In genomic region chr1:107526524-107527198, GRCh38 we compare ENCODE assay signal across 1 cellular context.
TF ChIP-seq lines count a peak whose summit lies in the region.

No MANE protein-coding gene starts in this region.

TF ChIP-seq in HepG2, 621 proteins besides CTCF, POLR2A, EP300 and RAD21 (continued from another document and continues in another):
- TF ChIP-seq HMGXB4 (CRISPR knock-in tag; IDR thresholded peaks at IDR 0.05; ENCODE audit: borderline replicate concordance in 1 of 2, low read depth in 1 of 2) (peak in 1 of 2 experiments; percentile 20; a peak in 1 of 4 replicates), STAT6 (CRISPR knock-in tag; IDR thresholded peaks at IDR 0.05; ENCODE audit: borderline replicate concordance) (0 out of 2 replicates have a peak, but pooled peaks have one; percentile 82), KLF16 (CRISPR knock-in tag; IDR thresholded peaks at IDR 0.05) (peak in 1 of 2 experiments; percentile 78; a peak in 2 of 4 replicates), MIER2 (CRISPR knock-in tag; IDR thresholded peaks at IDR 0.05) (peak; percentile 41; the same call in 1 of the 2 replicates), SSRP1 (CRISPR knock-in tag; IDR thresholded peaks at IDR 0.05) (peak; percentile 25; the same call in 1 of the 2 replicates), TCF7 (IDR thresholded peaks at IDR 0.05; ENCODE audit: low read depth) (peak; percentile 99), IKZF5 (CRISPR knock-in tag; IDR thresholded peaks at IDR 0.05) (peak; percentile 96), AHDC1 (CRISPR knock-in tag; IDR thresholded peaks at IDR 0.05; ENCODE audit: borderline replicate concordance) (peak; percentile 98), ZBTB25 (CRISPR knock-in tag; IDR thresholded peaks at IDR 0.05) (no peak), HMG20B (CRISPR knock-in tag; conservative IDR thresholded peaks at IDR 0.05) (peak; percentile 74), NFKBIZ (CRISPR knock-in tag; IDR thresholded peaks at IDR 0.05) (peak; percentile 77; the same call in 1 of the 2 replicates), ISL2 (CRISPR knock-in tag; IDR thresholded peaks at IDR 0.05) (peak; percentile 98), ZNF589 (CRISPR knock-in tag; conservative IDR thresholded peaks at IDR 0.05) (no peak), HBP1 (CRISPR knock-in tag; IDR thresholded peaks at IDR 0.05; ENCODE audit: low read depth) (peak; percentile 41; the same call in 1 of the 2 replicates), ZNF629 (CRISPR knock-in tag; conservative IDR thresholded peaks at IDR 0.05) (peak; percentile 2; the same call in 1 of the 2 replicates), FOXP1 (IDR thresholded peaks at IDR 0.05) (peak; percentile 99), FOXP1 (CRISPR knock-in tag; IDR thresholded peaks at IDR 0.05) (peak; percentile 99), NCOR1 (IDR thresholded peaks at IDR 0.05; ENCODE audit: borderline replicate concordance, low read length) (peak; percentile 95), ZNF207 (IDR thresholded peaks at IDR 0.05; ENCODE audit: borderline replicate concordance) (no peak), ZBTB33 (CRISPR knock-in tag; IDR thresholded peaks at IDR 0.05) (0 out of 2 replicates have a peak, but pooled peaks have one; percentile 16), BCL6 (CRISPR knock-in tag; IDR thresholded peaks at IDR 0.05) (peak; percentile 95), MAFF (IDR thresholded peaks at IDR 0.05; ENCODE audit: low read depth, low read length) (0 out of 2 replicates have a peak, but pooled peaks have one; percentile 5), FOXA1 (IDR thresholded peaks at IDR 0.05) (peak; percentile 96), FOXA1 (CRISPR knock-in tag; IDR thresholded peaks at IDR 0.05) (peak; percentile 97), ZNF605 (CRISPR knock-in tag; IDR thresholded peaks at IDR 0.05) (peak; percentile 44; the same call in 1 of the 2 replicates), DMAP1 (CRISPR knock-in tag; IDR thresholded peaks at IDR 0.05) (peak; percentile 39; the same call in 1 of the 2 replicates), ZFP82 (CRISPR knock-in tag; IDR thresholded peaks at IDR 0.05; ENCODE audit: borderline replicate concordance) (peak; percentile 60; the same call in 1 of the 2 replicates), CREM (IDR thresholded peaks at IDR 0.05) (peak; percentile 96), CREM (CRISPR knock-in tag; IDR thresholded peaks at IDR 0.05) (no peak), PHF5A (CRISPR knock-in tag; IDR thresholded peaks at IDR 0.05; ENCODE audit: low read depth, unreplicated experiment) (no peak), ZGPAT (CRISPR knock-in tag; IDR thresholded peaks at IDR 0.05) (peak; percentile 90), ZNF414 (CRISPR knock-in tag; IDR thresholded peaks at IDR 0.05) (0 out of 2 replicates have a peak, but pooled peaks have one; percentile 65), ZNF121 (CRISPR knock-in tag; IDR thresholded peaks at IDR 0.05) (peak; percentile 73), PATZ1 (CRISPR knock-in tag; IDR thresholded peaks at IDR 0.05) (peak; percentile 91), PCBP1 (IDR thresholded peaks at IDR 0.05; ENCODE audit: borderline replicate concordance, low read depth, low read length) (no peak), HOXD1 (CRISPR knock-in tag; IDR thresholded peaks at IDR 0.05) (peak; percentile 86)
